23 cellular contexts compared by ENCODE assay signal in genomic region chr7:157116762-157117161, GRCh38. TPM values are rescaled to one million over a fixed set of nuclear protein-coding genes. Genes with fewer than 3 reads are reported as not detected.
DNase-seq lines count a peak whose midpoint lies in the region; ATAC-seq, FAIRE-seq and TF ChIP-seq lines count a peak whose summit lies in the region.
"Had no signal": no experiment of that assay in that cellular context is flagged by ENCODE, and none has a peak within 500 bp of the region (broad histone marks: within the 10 kb centered on the region; RNA-seq: fewer than 3 reads in every experiment).

No MANE protein-coding gene starts in this region.

- H4K20me1 ChIP-seq in K562 (replicated peaks; ENCODE audit: control insufficient read depth, insufficient read depth, low read length), result no peaks in the 10 kb centered on the region

- H2AFZ ChIP-seq in K562 (ENCODE audit: low read depth, low read length), result no peak overlapping the region

- TF ChIP-seq CTCF in K562 (IDR thresholded peaks at IDR 0.05 in 2 of 3, conservative IDR thresholded peaks at IDR 0.05 in 1 of 3; ENCODE audit: insufficient read depth in 2 of 3, low read depth in 1 of 3, low read length in 3 of 3) (no peak), GM13976 (IDR thresholded peaks at IDR 0.05; ENCODE audit: borderline replicate concordance, control extremely low read depth, extremely low read depth, insufficient read depth, missing control alignments) (no peak), MCF 10A (IDR thresholded peaks at IDR 0.05; ENCODE audit: unreplicated experiment) (no peak)

- TF ChIP-seq POLR2A in K562 (conservative IDR thresholded peaks at IDR 0.05), result no peak

- DNase-seq in MV-4-11 (lab: John Stamatoyannopoulos, UW), result peak; percentile 18
- DNase-seq in RPMI7951 (ENCODE audit: low read depth), result peak; percentile 42
- DNase-seq in K562 (ENCODE audit: extremely low read depth in 1 of 4, low spot score in 3 of 4), result peak in 2 of 4 experiments; percentile 26 to 35
- peak; percentile 15 for DNase-seq in sciatic nerve (ENCODE audit: low spot score)
- DNase-seq in activated naive CD4-positive, alpha-beta T cell treated with anti-CD3 and anti-CD28 coated beads, Interleukin-2, amount 10 ng/mL, durations not matched to agents 7 days and 5 days, result no peak
- no peak for DNase-seq in GM13976 (ENCODE audit: low spot score)
- DNase-seq in MCF 10A (ENCODE audit: unreplicated experiment), result no peak
- no peak for DNase-seq in stimulated activated CD4-positive, alpha-beta T cell treated with anti-CD3 and anti-CD28 coated beads, Interleukin-4, amount 100 ng/mL, for 24 hours
- DNase-seq: C1 segment of cervical spinal cord; CD4-positive, alpha-beta memory T cell; COR-L47; DMS79 treated with DMSO at 0.1 percent for 48 hours; Kasumi-1; MG63; NCI-H1417; NCI-H1694; NCI-H2029 treated with DMSO at 0.1 percent for 48 hours; NCI-H526 treated with DMSO at 0.1 percent for 48 hours; SIG-M5 had no signal

- peaks cover 12% of the 10 kb centered on the region for H3K9me3 Mint-ChIP-seq in activated naive CD4-positive, alpha-beta T cell treated with anti-CD3 and anti-CD28 coated beads, Interleukin-2, amount 10 ng/mL, durations not matched to agents 7 days and 5 days
- H3K9me3 Mint-ChIP-seq in MCF 10A (ENCODE audit: unreplicated experiment), result no peaks in the 10 kb centered on the region

- 13% methylated on average over 5 of the region's 5 CpGs for WGBS in K562 (ENCODE audit: insufficient coverage, low coverage, missing lambda C conversion rate)

- H3K27ac ChIP-seq in K562 (ENCODE audit: extremely low read depth, low read depth, low read length), result no peak overlapping the region
- H3K27ac ChIP-seq: Peyer's patch, SK-N-MC had no signal

- in situ Hi-C loops in K562 (cut with MboI), result no loop called here
- in situ Hi-C loops in GM13976 (cut with MboI; ENCODE audit: low sequenced_read_pairs, unreplicated experiment), result no loop called here

- H3K9me1 ChIP-seq in K562 (ENCODE audit: control insufficient read depth, insufficient read depth, low read length), result no peaks in the 10 kb centered on the region

- no peak for TF ChIP-seq RAD21 in K562 (CRISPR knock-in tag; conservative IDR thresholded peaks at IDR 0.05 in 1 of 2, IDR thresholded peaks at IDR 0.05 in 1 of 2)

- ATAC-seq in K562, result peak; percentile 43
- no peak for ATAC-seq in sciatic nerve

- H3K4me3 Mint-ChIP-seq in activated naive CD4-positive, alpha-beta T cell treated with anti-CD3 and anti-CD28 coated beads, Interleukin-2, amount 10 ng/mL, durations not matched to agents 7 days and 5 days, result no peak overlapping the region
- H3K4me3 Mint-ChIP-seq in MCF 10A (ENCODE audit: unreplicated experiment), result no peak overlapping the region
- H3K4me3 Mint-ChIP-seq: CD4-positive, alpha-beta memory T cell had no signal

- FAIRE-seq in K562 (lab: Jason Lieb, UNC), result peak; percentile 46
- FAIRE-seq: GM12892, H54 had no signal

- no peak overlapping the region for H3K27ac Mint-ChIP-seq in activated naive CD4-positive, alpha-beta T cell treated with anti-CD3 and anti-CD28 coated beads, Interleukin-2, amount 10 ng/mL, durations not matched to agents 7 days and 5 days
- H3K27ac Mint-ChIP-seq in MCF 10A (ENCODE audit: low read depth, unreplicated experiment), result no peak overlapping the region
- H3K27ac Mint-ChIP-seq: CD4-positive, alpha-beta memory T cell had no signal

- H3K4me1 Mint-ChIP-seq in activated naive CD4-positive, alpha-beta T cell treated with anti-CD3 and anti-CD28 coated beads, Interleukin-2, amount 10 ng/mL, durations not matched to agents 7 days and 5 days, result no peaks in the 10 kb centered on the region
- H3K4me1 Mint-ChIP-seq in MCF 10A (ENCODE audit: insufficient read depth, unreplicated experiment), result no peaks in the 10 kb centered on the region
- H3K4me1 Mint-ChIP-seq: CD4-positive, alpha-beta memory T cell had no signal

- H3K27me3 ChIP-seq in K562 (ENCODE audit: control insufficient read depth in 2 of 2, insufficient read depth in 2 of 2, low read length in 2 of 2), result peaks cover 10 to 41% of the 10 kb centered on the region in 2 experiments; a peak in 4 of 5 replicates
- H3K27me3 ChIP-seq: MG63, Peyer's patch had no signal

- no peak overlapping the region for H3K4me3 ChIP-seq in K562
- H3K4me3 ChIP-seq: MG63, Peyer's patch, SK-N-MC had no signal

- H3K36me3 Mint-ChIP-seq in activated naive CD4-positive, alpha-beta T cell treated with anti-CD3 and anti-CD28 coated beads, Interleukin-2, amount 10 ng/mL, durations not matched to agents 7 days and 5 days, result no peaks in the 10 kb centered on the region
- no peaks in the 10 kb centered on the region for H3K36me3 Mint-ChIP-seq in MCF 10A (ENCODE audit: insufficient read depth, unreplicated experiment)

- H3K4me1 ChIP-seq in K562 (replicated peaks in 1 of 2; ENCODE audit: control insufficient read depth in 2 of 2, insufficient read depth in 2 of 2, low read length in 2 of 2), result peaks cover 0 to 5% of the 10 kb centered on the region in 2 experiments; a peak in 1 of 5 replicates
- H3K4me1 ChIP-seq: Peyer's patch had no signal

- intact Hi-C loops in K562 (cut with micrococcal nuclease) (no loop called here), sciatic nerve (cut with DNase I) (no loop called here), MCF 10A (cut with micrococcal nuclease) (no loop called here)

- CTCF ChIA-PET in K562 (lab: Yijun Ruan, JAX; ENCODE audit: low intra/inter-chr PET ratio) (no interaction called here), MCF 10A (lab: Yijun Ruan, JAX) (no interaction called here)
- CTCF ChIA-PET in activated naive CD4-positive, alpha-beta T cell treated with anti-CD3 and anti-CD28 coated beads, Interleukin-2, amount 10 ng/mL, durations not matched to agents 7 days and 5 days (lab: Charles Lee), result no interaction called here

- POLR2A ChIA-PET in K562 (lab: Yijun Ruan, JAX), result interaction anchor here (0.8 kb wide), 1 partner anchor 9 kb away, joined by 3 read pairs; no protein-coding TSS in a partner anchor
- POLR2A ChIA-PET in MCF 10A (lab: Yijun Ruan, JAX), result interaction anchor here (0.8 kb wide), 1 partner anchor 37 kb away, joined by 3 read pairs; no protein-coding TSS in a partner anchor

- BruUV-seq in K562 (replicated peaks; lab: Mats Ljungman, UMichigan) (no TSS peak), MCF 10A (replicated peaks; lab: Mats Ljungman, UMichigan) (no TSS peak)

- no peak overlapping the region; a peak in 1 of 4 replicates for H3K9ac ChIP-seq in K562 (ENCODE audit: insufficient read depth in 1 of 2, low read depth in 2 of 2, low read length in 2 of 2)

- H3K9me3 ChIP-seq in K562 (replicated peaks; ENCODE audit: control insufficient read depth, insufficient read depth, low read depth, low read length), result peaks cover 6% of the 10 kb centered on the region; the same call in 1 of the 2 replicates
- H3K9me3 ChIP-seq: MG63 had no signal

- H3K36me3 ChIP-seq in K562 (ENCODE audit: control insufficient read depth, insufficient read depth, low read length), result no peaks in the 10 kb centered on the region
- H3K36me3 ChIP-seq: MG63, Peyer's patch had no signal

- no peaks in the 10 kb centered on the region for H3K79me2 ChIP-seq in K562 (ENCODE audit: control insufficient read depth, insufficient read depth, low read length)

- H3K27me3 Mint-ChIP-seq in activated naive CD4-positive, alpha-beta T cell treated with anti-CD3 and anti-CD28 coated beads, Interleukin-2, amount 10 ng/mL, durations not matched to agents 7 days and 5 days, result peaks cover 13% of the 10 kb centered on the region
- H3K27me3 Mint-ChIP-seq in MCF 10A (ENCODE audit: insufficient read depth, unreplicated experiment), result peaks cover 28% of the 10 kb centered on the region

- H3K4me2 ChIP-seq in K562 (ENCODE audit: insufficient read depth, low read length), result no peak overlapping the region

- TF ChIP-seq EP300 in K562 (IDR thresholded peaks at IDR 0.05; ENCODE audit: low read length), result no peak

TF ChIP-seq in K562, 482 proteins besides CTCF, POLR2A, EP300 and RAD21 (continues in another document):
- TF ChIP-seq NR4A1 (CRISPR knock-in tag; IDR thresholded peaks at IDR 0.05) (no peak), NR4A1 (tag; IDR thresholded peaks at IDR 0.05) (no peak), ZNF184 (CRISPR knock-in tag; IDR thresholded peaks at IDR 0.05) (no peak), PKNOX1 (IDR thresholded peaks at IDR 0.05) (peak; percentile 89), CREM (IDR thresholded peaks at IDR 0.05; ENCODE audit: low read depth) (0 out of 2 replicates have a peak, but pooled peaks have one; percentile 10), ATF1 (CRISPR knock-in tag; IDR thresholded peaks at IDR 0.05) (no peak), ATF1 (tag; IDR thresholded peaks at IDR 0.05) (peak; percentile 20; the same call in 1 of the 2 replicates), SMARCE1 (IDR thresholded peaks at IDR 0.05) (0 out of 2 replicates have a peak, but pooled peaks have one; percentile 15)

RNA-seq across cellular contexts. Expression of gene UBE3C, which starts 22.0 kb away (rescaled TPM):
- total RNA-seq in RPMI7951 (2014; rRNA removed; shearing (Covaris generic)), result 73.1 and 78.4 TPM in 2 replicates
- total RNA-seq in K562 (2011; cell fraction: chromatin; rRNA removed; ENCODE audit: low replicate concordance), result 288 and 606 TPM in 2 replicates
- total RNA-seq in K562 (2011; cell fraction: nucleolus; rRNA removed), result 128 and 147 TPM in 2 replicates
- total RNA-seq in K562 (2011; cell fraction: nucleoplasm; rRNA removed), result 296 and 333 TPM in 2 replicates
- total RNA-seq in K562 (2014; rRNA removed) (75.4 and 80.9 TPM in 2 replicates), K562 (2014; rRNA removed; fragmentation: Illumina TruSeq; extraction: Trizol) (91.7 and 99.0 TPM in 2 replicates), K562 (2015; rRNA removed; fragmentation: Illumina TruSeq; extraction: Trizol) (75.4 and 84.7 TPM in 2 replicates), K562 (2021) (76.0 and 76.4 TPM in 2 replicates), sciatic nerve (55.5 TPM), MCF 10A (2022) (61.9 and 72.8 TPM in 2 replicates)
- polyA plus RNA-seq in K562 (2011; rRNA removed) (45.4 and 81.4 TPM in 2 replicates), K562 (2014; fragmentation: Illumina TruSeq; extraction: Trizol) (59.8 and 66.9 TPM in 2 replicates), K562 (2014; fragmentation: Nextera tagmentation; extraction: Ambion mirVana) (10 to 100 TPM in 1 of 2 experiments, 1 to 10 TPM in 1; 9.6 to 15.3 TPM), K562 (2014; rRNA removed) (58.0 and 61.9 TPM in 2 replicates)
- polyA plus RNA-seq in K562 (2011; cell fraction: cytosol; rRNA removed), result 39.7 and 40.3 TPM in 2 replicates
- 38.6 and 55.2 TPM in 2 replicates for polyA plus RNA-seq in K562 (2011; cell fraction: nucleus; rRNA removed)
- 38.5 and 40.4 TPM in 2 replicates for polyA plus RNA-seq in K562 (2012)
- 123 and 152 TPM in 2 replicates for polyA minus RNA-seq in K562 (2011; rRNA and poly(A)+ RNA removed)
- polyA minus RNA-seq in K562 (2011; cell fraction: cytosol; rRNA and poly(A)+ RNA removed), result 44.5 and 80.8 TPM in 2 replicates
- 96.0 and 102 TPM in 2 replicates for polyA minus RNA-seq in K562 (2011; cell fraction: nucleus; rRNA and poly(A)+ RNA removed)

Comparison
In these comparisons a context has a peak if more than half of its experiments do, and no peak if none do; other contexts are left out.
1. DNase-seq: peak in MV-4-11 (single experiment), RPMI7951 (single experiment) and sciatic nerve (single experiment); none in activated naive CD4-positive, alpha-beta T cell treated with anti-CD3 and anti-CD28 coated beads, Interleukin-2, amount 10 ng/mL, durations not matched to agents 7 days and 5 days (single experiment), GM13976 (single experiment), MCF 10A (single experiment) and stimulated activated CD4-positive, alpha-beta T cell treated with anti-CD3 and anti-CD28 coated beads, Interleukin-4, amount 100 ng/mL, for 24 hours (single experiment).